9 cellular contexts compared by ENCODE assay signal in genomic region chr7:727806-728460, GRCh38. TPM values are rescaled to one million over a fixed set of nuclear protein-coding genes. Genes with fewer than 3 reads are reported as not detected.
DNase-seq lines count a peak whose midpoint lies in the region; ATAC-seq and TF ChIP-seq lines count a peak whose summit lies in the region.
"Had no signal": no experiment of that assay in that cellular context is flagged by ENCODE, and none has a peak within 500 bp of the region (broad histone marks: within the 10 kb centered on the region; RNA-seq: fewer than 3 reads in every experiment).

No MANE protein-coding gene starts in this region.

- H3K36me3 Mint-ChIP-seq in activated naive CD8-positive, alpha-beta T cell treated with anti-CD3 and anti-CD28 coated beads, Interleukin-2, amount 10 ng/mL, durations not matched to agents 7 days and 5 days: peaks cover 29% of the 10 kb centered on the region

- no peaks in the 10 kb centered on the region for H3K27me3 Mint-ChIP-seq in activated naive CD8-positive, alpha-beta T cell treated with anti-CD3 and anti-CD28 coated beads, Interleukin-2, amount 10 ng/mL, durations not matched to agents 7 days and 5 days

- no peak for ATAC-seq in left cardiac atrium
- no peak for ATAC-seq in activated naive CD8-positive, alpha-beta T cell treated with anti-CD3 and anti-CD28 coated beads, Interleukin-2, amount 10 ng/mL, durations not matched to agents 7 days and 5 days (ENCODE audit: low read depth)

- TF ChIP-seq CTCF in cardiac muscle cell (IDR thresholded peaks at IDR 0.05; ENCODE audit: low read depth, low read length): no peak

- 25% methylated on average over 21 of the region's 21 CpGs for WGBS in urinary bladder

- no peaks in the 10 kb centered on the region for H3K27me3 ChIP-seq in cardiac muscle cell
- H3K27me3 ChIP-seq: right lobe of liver had no signal

- peaks cover 10% of the 10 kb centered on the region for H3K9me3 Mint-ChIP-seq in activated naive CD8-positive, alpha-beta T cell treated with anti-CD3 and anti-CD28 coated beads, Interleukin-2, amount 10 ng/mL, durations not matched to agents 7 days and 5 days

- H3K36me3 ChIP-seq in cardiac muscle cell (no peaks in the 10 kb centered on the region), urinary bladder (ENCODE audit: insufficient read depth) (no peaks in the 10 kb centered on the region)
- H3K36me3 ChIP-seq: right lobe of liver had no signal

- H3K4me3 Mint-ChIP-seq in activated naive CD8-positive, alpha-beta T cell treated with anti-CD3 and anti-CD28 coated beads, Interleukin-2, amount 10 ng/mL, durations not matched to agents 7 days and 5 days: peak overlapping the region; percentile 96

- DNase-seq in cardiac muscle cell (ENCODE audit: low read depth in 1 of 2, low spot score in 1 of 2): peak in 1 of 2 donors; percentile 32
- DNase-seq in left cardiac atrium: no peak
- peak; percentile 4 for DNase-seq in activated naive CD8-positive, alpha-beta T cell treated with anti-CD3 and anti-CD28 coated beads, Interleukin-2, amount 10 ng/mL, durations not matched to agents 7 days and 5 days
- peak; percentile 47 for DNase-seq in left kidney (ENCODE audit: low read depth, low spot score)
- no peak for DNase-seq in inferior parietal cortex (ENCODE audit: extremely low spot score)
- DNase-seq in stimulated activated naive CD4-positive, alpha-beta T cell treated with Interleukin-2 at 50 U/mL for 16 hours (lab: John Stamatoyannopoulos, UW): no peak
- DNase-seq in NCI-H1105 (lab: John Stamatoyannopoulos, UW): no peak

- peaks cover 26% of the 10 kb centered on the region for H3K4me1 ChIP-seq in cardiac muscle cell (ENCODE audit: low read depth)
- no peaks in the 10 kb centered on the region for H3K4me1 ChIP-seq in urinary bladder (ENCODE audit: insufficient read depth)

- intact Hi-C loops in left cardiac atrium (cut with DNase I): loop anchor here in 1 of 2 donors (5.0 kb wide), 1 partner anchor 61 kb away; no protein-coding TSS in a partner anchor

- POLR2A ChIA-PET in activated naive CD8-positive, alpha-beta T cell treated with anti-CD3 and anti-CD28 coated beads, Interleukin-2, amount 10 ng/mL, durations not matched to agents 7 days and 5 days (lab: Charles Lee): interaction anchor here (0.6 to 1.0 kb wide), 2 partner anchors 39 to 123 kb away, joined by 3 read pairs; no protein-coding TSS in a partner anchor

- peaks cover 23% of the 10 kb centered on the region for H3K4me1 Mint-ChIP-seq in activated naive CD8-positive, alpha-beta T cell treated with anti-CD3 and anti-CD28 coated beads, Interleukin-2, amount 10 ng/mL, durations not matched to agents 7 days and 5 days

- H3K27ac ChIP-seq in cardiac muscle cell (no peak overlapping the region), urinary bladder (ENCODE audit: low read depth) (no peak overlapping the region)
- H3K27ac ChIP-seq: right lobe of liver had no signal

- H3K4me3 ChIP-seq in cardiac muscle cell (peak overlapping the region; percentile 71), urinary bladder (ENCODE audit: low read depth, low read length) (peak overlapping the region; percentile 99)

- H3K9me3 ChIP-seq in cardiac muscle cell (ENCODE audit: low read depth): no peaks in the 10 kb centered on the region
- H3K9me3 ChIP-seq: right lobe of liver had no signal

- peak overlapping the region; percentile 95 for H3K27ac Mint-ChIP-seq in activated naive CD8-positive, alpha-beta T cell treated with anti-CD3 and anti-CD28 coated beads, Interleukin-2, amount 10 ng/mL, durations not matched to agents 7 days and 5 days

RNA-seq across cellular contexts. Expression of gene PRKAR1B, which starts 0.9 kb away (rescaled TPM):
- total RNA-seq in cardiac muscle cell (35.4 and 40.2 TPM in 2 replicates), left cardiac atrium (10 to 100 TPM; 15.8 to 19.8 TPM), urinary bladder (12.3 TPM)
- polyA plus RNA-seq in cardiac muscle cell (32.8 and 48.6 TPM in 2 replicates), urinary bladder (13.7 TPM)
- total RNA-seq in activated naive CD8-positive, alpha-beta T cell treated with anti-CD3 and anti-CD28 coated beads, Interleukin-2, amount 10 ng/mL, durations not matched to agents 7 days and 5 days: 10 to 100 TPM; 26.5 to 28.2 TPM

RNA-seq across cellular contexts. Expression of gene DNAAF5, which starts 1.4 kb away (rescaled TPM):
- 76.7 and 93.8 TPM in 2 replicates for total RNA-seq in cardiac muscle cell
- 32.7 and 51.9 TPM in 2 replicates for polyA plus RNA-seq in cardiac muscle cell
- 10 to 100 TPM; 14.9 to 15.0 TPM for total RNA-seq in left cardiac atrium
- 10 to 100 TPM; 18.3 to 22.4 TPM for total RNA-seq in activated naive CD8-positive, alpha-beta T cell treated with anti-CD3 and anti-CD28 coated beads, Interleukin-2, amount 10 ng/mL, durations not matched to agents 7 days and 5 days
- 10.6 TPM for total RNA-seq in urinary bladder
- polyA plus RNA-seq in urinary bladder: 20.9 TPM

Comparison
In these comparisons a context has a peak if more than half of its experiments do, and no peak if none do; other contexts are left out.
1. DNase-seq: peak in activated naive CD8-positive, alpha-beta T cell treated with anti-CD3 and anti-CD28 coated beads, Interleukin-2, amount 10 ng/mL, durations not matched to agents 7 days and 5 days (single experiment) and left kidney (single experiment); none in left cardiac atrium (single experiment), inferior parietal cortex (single experiment), stimulated activated naive CD4-positive, alpha-beta T cell treated with Interleukin-2 at 50 U/mL for 16 hours (single experiment) and NCI-H1105 (single experiment).